ENCODE assay signal across 21 cellular contexts in the genomic region with DNA sequence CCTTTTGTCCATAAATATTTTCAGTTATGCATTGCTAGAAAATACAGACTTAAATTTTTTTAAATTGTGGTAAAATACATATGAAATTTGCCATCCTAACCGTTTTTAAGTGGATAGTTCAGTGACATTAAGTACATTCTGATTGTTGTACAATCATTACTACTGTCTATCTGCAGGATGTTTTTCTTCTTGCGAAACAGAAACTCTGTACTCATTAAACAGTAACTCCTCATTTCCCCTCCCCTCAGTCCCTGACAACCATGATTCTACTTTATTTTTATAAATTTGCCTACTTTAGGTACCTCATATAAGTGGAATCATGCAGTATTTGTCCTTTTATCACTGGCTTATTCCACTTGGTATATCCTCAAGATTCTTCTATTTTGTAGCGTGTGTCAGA.
"Had no signal": no experiment of that assay in that cellular context is flagged by ENCODE, and none has a peak within 500 bp of the region (broad histone marks: within the 10 kb centered on the region; RNA-seq: fewer than 3 reads in every experiment).

No MANE protein-coding gene starts in this region.

- H3K9me3 ChIP-seq: esophagus squamous epithelium, gastroesophageal sphincter, lower lobe of right lung, sigmoid colon, testis, vagina had no signal

- DNase-seq: activated CD4-positive, alpha-beta T cell treated with anti-CD3 and anti-CD28 coated beads for 1 hour; activated naive CD8-positive, alpha-beta T cell treated with anti-CD3 and anti-CD28 coated beads for 36 hours; activated T-cell treated with anti-CD3 and anti-CD28 coated beads, Interleukin-2, amount 50 U/mL, for 1 hour; esophagus squamous epithelium; head of caudate nucleus; lower lobe of right lung; naive B cell; nucleus accumbens; sigmoid colon; stimulated activated CD4-positive, alpha-beta T cell treated with anti-CD3 and anti-CD28 coated beads, Interleukin-15, amount 100 ng/mL, for 24 hours; stimulated activated CD4-positive, alpha-beta T cell treated with anti-CD3 and anti-CD28 coated beads, Interleukin-2, amount 100 ng/mL, for 48 hours; stimulated activated CD8-positive, alpha-beta memory T cell treated with anti-CD3 and anti-CD28 coated beads, Interleukin-4, amount 100 ng/mL, for 48 hours; stimulated activated naive CD4-positive, alpha-beta T cell; testis; WERI-Rb-1 had no signal

- H3K27ac ChIP-seq: esophagus squamous epithelium, gastroesophageal sphincter, lower lobe of right lung, parathyroid adenoma, testis, vagina, WERI-Rb-1 had no signal

- H3K27me3 ChIP-seq: esophagus squamous epithelium, gastroesophageal sphincter, sigmoid colon, testis, vagina had no signal

- H3K4me3 ChIP-seq: esophagus squamous epithelium, gastroesophageal sphincter, lower lobe of right lung, sigmoid colon, smooth muscle cell, testis, vagina had no signal

- H3K4me3 Mint-ChIP-seq: activated naive CD8-positive, alpha-beta T cell treated with anti-CD3 and anti-CD28 coated beads for 36 hours; central memory CD8-positive, alpha-beta T cell; naive B cell; type B pancreatic cell had no signal

- H3K27me3 Mint-ChIP-seq: activated naive CD8-positive, alpha-beta T cell treated with anti-CD3 and anti-CD28 coated beads for 36 hours; central memory CD8-positive, alpha-beta T cell; naive B cell; type B pancreatic cell had no signal

- H3K4me1 Mint-ChIP-seq: activated naive CD8-positive, alpha-beta T cell treated with anti-CD3 and anti-CD28 coated beads for 36 hours; central memory CD8-positive, alpha-beta T cell; naive B cell had no signal

- H3K4me1 ChIP-seq: esophagus squamous epithelium, gastroesophageal sphincter, lower lobe of right lung, testis, vagina had no signal

- H3K27ac Mint-ChIP-seq: activated naive CD8-positive, alpha-beta T cell treated with anti-CD3 and anti-CD28 coated beads for 36 hours; type B pancreatic cell had no signal

- ATAC-seq: gastroesophageal sphincter, lower lobe of right lung had no signal

- H3K9ac ChIP-seq: parathyroid adenoma had no signal
